Comparison of ENCODE assay signal across 7 cellular contexts in genomic region chr4:154142664-154143063, GRCh38.
"Had no signal": no experiment of that assay in that cellular context is flagged by ENCODE, and none has a peak within 500 bp of the region (broad histone marks: within the 10 kb centered on the region; RNA-seq: fewer than 3 reads in every experiment).

No MANE protein-coding gene starts in this region.

- H3K4me3 ChIP-seq: K562 had no signal

- ATAC-seq: HepG2, K562 had no signal

- DNase-seq: IMR-90, KBM-7, KG1 had no signal

- FAIRE-seq: HepG2, HTR-8/SVneo, K562 had no signal

- H3K27ac ChIP-seq: HL-60 had no signal
